2 cellular contexts compared by ENCODE assay signal in genomic region chr5:102863764-102864560, GRCh38.
TF ChIP-seq lines count a peak whose summit lies in the region.

No MANE protein-coding gene starts in this region.

TF ChIP-seq in HEK293, 187 proteins besides CTCF, POLR2A, EP300 and RAD21:
- peak; percentile 73 for TF ChIP-seq PRDM6 (tag by site-specific recombination; IDR thresholded peaks at IDR 0.05)
- no peak for TF ChIP-seq ZNF501 (tag by site-specific recombination; IDR thresholded peaks at IDR 0.05)
- no peak for TF ChIP-seq ZFP69B (tag by site-specific recombination; IDR thresholded peaks at IDR 0.05)
- peak; percentile 3; the same call in 1 of the 2 replicates for TF ChIP-seq ZXDB (tag by site-specific recombination; IDR thresholded peaks at IDR 0.05)

TF ChIP-seq in H1, 55 proteins besides CTCF, POLR2A, EP300 and RAD21 (continued from another document):
- no peak for TF ChIP-seq HDAC2 (IDR thresholded peaks at IDR 0.05; ENCODE audit: borderline replicate concordance in 1 of 2, low read depth in 2 of 2, low read length in 2 of 2)
- TF ChIP-seq EZH2 (IDR thresholded peaks at IDR 0.05; ENCODE audit: low read depth, low read length, severe bottlenecking) = no peak
- TF ChIP-seq, protein P1, sequence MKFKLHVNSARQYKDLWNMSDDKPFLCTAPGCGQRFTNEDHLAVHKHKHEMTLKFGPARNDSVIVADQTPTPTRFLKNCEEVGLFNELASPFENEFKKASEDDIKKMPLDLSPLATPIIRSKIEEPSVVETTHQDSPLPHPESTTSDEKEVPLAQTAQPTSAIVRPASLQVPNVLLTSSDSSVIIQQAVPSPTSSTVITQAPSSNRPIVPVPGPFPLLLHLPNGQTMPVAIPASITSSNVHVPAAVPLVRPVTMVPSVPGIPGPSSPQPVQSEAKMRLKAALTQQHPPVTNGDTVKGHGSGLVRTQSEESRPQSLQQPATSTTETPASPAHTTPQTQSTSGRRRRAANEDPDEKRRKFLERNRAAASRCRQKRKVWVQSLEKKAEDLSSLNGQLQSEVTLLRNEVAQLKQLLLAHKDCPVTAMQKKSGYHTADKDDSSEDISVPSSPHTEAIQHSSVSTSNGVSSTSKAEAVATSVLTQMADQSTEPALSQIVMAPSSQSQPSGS (IDR thresholded peaks at IDR 0.05; ENCODE audit: low read length) = no peak
- no peak for TF ChIP-seq ASH2L (IDR thresholded peaks at IDR 0.05; ENCODE audit: low read length)
- no peak for TF ChIP-seq SIN3A (conservative IDR thresholded peaks at IDR 0.05 in 1 of 2, IDR thresholded peaks at IDR 0.05 in 1 of 2; ENCODE audit: low read depth in 1 of 2, low read length in 2 of 2)
- no peak for TF ChIP-seq SAP30 (IDR thresholded peaks at IDR 0.05; ENCODE audit: insufficient read depth, insufficient replicate concordance, low read length)
- no peak for TF ChIP-seq GTF2F1 (IDR thresholded peaks at IDR 0.05; ENCODE audit: borderline replicate concordance, low read depth, low read length)
- TF ChIP-seq RXRA (IDR thresholded peaks at IDR 0.05; ENCODE audit: insufficient read depth, low read depth, low read length) = no peak
- no peak for TF ChIP-seq CBX5 (IDR thresholded peaks at IDR 0.05; ENCODE audit: low read depth, low read length)
- TF ChIP-seq CHD1 (IDR thresholded peaks at IDR 0.05; ENCODE audit: low read depth, low read length) = no peak
TF ChIP-seq in H1: peak in this region for 0.
